ENCODE assay signal across 8 cellular contexts in genomic region chr1:71081697-71082080, GRCh38. TPM values are rescaled to one million over a fixed set of nuclear protein-coding genes. Genes with fewer than 3 reads are reported as not detected.
DNase-seq lines count a peak whose midpoint lies in the region; ATAC-seq and TF ChIP-seq lines count a peak whose summit lies in the region.

No MANE protein-coding gene starts in this region.

- H2AFZ ChIP-seq in SK-N-SH (ENCODE audit: low read depth) (peak overlapping the region; percentile 95), neural progenitor cell (replicated peaks) (peak overlapping the region; percentile 98)

- H3K9me3 ChIP-seq in SK-N-SH, result no peaks in the 10 kb centered on the region
- H3K9me3 ChIP-seq in endodermal cell (ENCODE audit: control insufficient read depth, low read length), result peaks cover 5% of the 10 kb centered on the region
- no peaks in the 10 kb centered on the region for H3K9me3 ChIP-seq in neural progenitor cell (ENCODE audit: low read depth)

- DNase-seq in ELF-1 (ENCODE audit: low read depth, low spot score) (peak; percentile 53), SK-N-SH (peak; percentile 3), endodermal cell (peak; percentile 75), neural progenitor cell (ENCODE audit: low spot score) (no peak), occipital lobe (lab: John Stamatoyannopoulos, UW) (no peak), midbrain (lab: John Stamatoyannopoulos, UW) (no peak)

- WGBS in SK-N-SH (ENCODE audit: low lambda C conversion rate), result 19% methylated on average over 5 of the region's 7 CpGs
- 93 to 98% methylated on average over 6 to 7 of the region's 7 CpGs for WGBS in endodermal cell (ENCODE audit: insufficient coverage in 1 of 2, insufficient read length in 1 of 2), 2 experiments

- H3K4me3 Mint-ChIP-seq in endodermal cell (peak overlapping the region; percentile 96), neural progenitor cell (peak overlapping the region; percentile 96)

- POLR2A ChIA-PET in SK-N-SH (lab: Yijun Ruan, JAX), result interaction anchor here (1.0 kb wide), 1 partner anchor 36 kb away, joined by 4 read pairs; no protein-coding TSS in a partner anchor

- H3K4me1 ChIP-seq in SK-N-SH (ENCODE audit: control insufficient read depth in 1 of 2, insufficient read depth in 2 of 2, low read depth in 1 of 2, low read length in 1 of 2) (peaks cover 8 to 14% of the 10 kb centered on the region in 2 experiments; a peak in 3 of 4 replicates), endodermal cell (ENCODE audit: control insufficient read depth, insufficient read depth, low read length) (peaks cover 3% of the 10 kb centered on the region), neural progenitor cell (peaks cover 13% of the 10 kb centered on the region)

- peak overlapping the region; percentile 88 for H3K4me2 ChIP-seq in SK-N-SH
- H3K4me2 ChIP-seq in neural progenitor cell, result peak overlapping the region; percentile 95

- peaks cover 42% of the 10 kb centered on the region for H3K79me2 ChIP-seq in SK-N-SH (ENCODE audit: insufficient read depth)
- peaks cover 42% of the 10 kb centered on the region for H3K79me2 ChIP-seq in neural progenitor cell (ENCODE audit: low read depth)

- no peaks in the 10 kb centered on the region for H3F3A ChIP-seq in SK-N-SH (replicated peaks; ENCODE audit: insufficient read depth)
- H3F3A ChIP-seq in neural progenitor cell (ENCODE audit: low read depth), result no peaks in the 10 kb centered on the region

- peaks cover 6% of the 10 kb centered on the region for H3K9me3 Mint-ChIP-seq in endodermal cell
- no peaks in the 10 kb centered on the region for H3K9me3 Mint-ChIP-seq in neural progenitor cell

- peaks cover 33% of the 10 kb centered on the region for H3K27me3 Mint-ChIP-seq in endodermal cell (ENCODE audit: insufficient read depth)
- peaks cover 2% of the 10 kb centered on the region for H3K27me3 Mint-ChIP-seq in neural progenitor cell (ENCODE audit: insufficient read depth, low read depth)

- H3K27ac Mint-ChIP-seq in endodermal cell (peak overlapping the region; percentile 79), neural progenitor cell (peak overlapping the region; percentile 34)

- peaks cover 18 to 28% of the 10 kb centered on the region in 2 experiments for H3K36me3 ChIP-seq in SK-N-SH (replicated peaks in 1 of 2; ENCODE audit: control insufficient read depth in 1 of 2, insufficient read depth in 2 of 2, low read length in 1 of 2)
- H3K36me3 ChIP-seq in endodermal cell (ENCODE audit: control insufficient read depth, insufficient read depth, low read length), result peaks cover 18% of the 10 kb centered on the region
- peaks cover 11% of the 10 kb centered on the region for H3K36me3 ChIP-seq in neural progenitor cell

- ATAC-seq in esophagus mucosa (no peak), GM21423 (IDR thresholded peaks at IDR 0.05; ENCODE audit: unreplicated experiment) (no peak)

- H3K27me3 ChIP-seq in SK-N-SH (ENCODE audit: insufficient read depth) (no peaks in the 10 kb centered on the region), endodermal cell (ENCODE audit: control insufficient read depth, insufficient read depth, low read length, poor library complexity, severe bottlenecking) (peaks cover 25% of the 10 kb centered on the region), neural progenitor cell (peaks cover 42% of the 10 kb centered on the region)

- H3K4me1 Mint-ChIP-seq in endodermal cell, result peaks cover 7% of the 10 kb centered on the region
- H3K4me1 Mint-ChIP-seq in neural progenitor cell, result peaks cover 13% of the 10 kb centered on the region

- no peak for TF ChIP-seq RAD21 in SK-N-SH (IDR thresholded peaks at IDR 0.05; ENCODE audit: low read length)

- TF ChIP-seq EP300 in SK-N-SH (IDR thresholded peaks at IDR 0.05; ENCODE audit: borderline replicate concordance in 1 of 2, low read depth in 1 of 2, low read length in 1 of 2), result no peak

- peaks cover 31% of the 10 kb centered on the region for H4K20me1 ChIP-seq in SK-N-SH (ENCODE audit: insufficient read depth)
- peaks cover 33% of the 10 kb centered on the region for H4K20me1 ChIP-seq in neural progenitor cell (ENCODE audit: low read depth)

- H3K9me2 ChIP-seq in SK-N-SH, result no peaks in the 10 kb centered on the region

- H3K27ac ChIP-seq in SK-N-SH (ENCODE audit: low read depth in 2 of 2, low read length in 1 of 2), result peak overlapping the region in 1 of 2 experiments; percentile 86; a peak in 2 of 4 replicates
- no peak overlapping the region for H3K27ac ChIP-seq in endodermal cell (ENCODE audit: low read depth, low read length)
- no peak overlapping the region for H3K27ac ChIP-seq in neural progenitor cell

- H3K36me3 Mint-ChIP-seq in endodermal cell (ENCODE audit: low read depth) (peaks cover 14% of the 10 kb centered on the region), neural progenitor cell (peaks cover 3% of the 10 kb centered on the region)

- TF ChIP-seq CTCF in SK-N-SH (IDR thresholded peaks at IDR 0.05) (no peak), endodermal cell (conservative IDR thresholded peaks at IDR 0.05) (no peak), neural progenitor cell (IDR thresholded peaks at IDR 0.05) (no peak)

- H3K4me3 ChIP-seq in SK-N-SH (ENCODE audit: low read depth in 2 of 2, low read length in 1 of 2) (peak overlapping the region; percentile 93 to 96), endodermal cell (ENCODE audit: low read length) (peak overlapping the region; percentile 96), neural progenitor cell (peak overlapping the region; percentile 98)

- H3K9ac ChIP-seq in SK-N-SH, result peak overlapping the region; percentile 95; the same call in 1 of the 2 replicates
- no peak overlapping the region for H3K9ac ChIP-seq in endodermal cell (ENCODE audit: extremely low read depth, low read length, poor library complexity, severe bottlenecking)
- H3K9ac ChIP-seq in neural progenitor cell, result no peak overlapping the region

- CTCF ChIA-PET in SK-N-SH (lab: Yijun Ruan, JAX), result interaction anchor here (0.7 to 2.1 kb wide), 10 partner anchors 9 to 872 kb away, joined by 3 to 11 read pairs (median 4); no protein-coding TSS in a partner anchor

TF ChIP-seq in SK-N-SH, 30 proteins besides CTCF, POLR2A, EP300 and RAD21 (continues in another document):
- TF ChIP-seq YY1 (IDR thresholded peaks at IDR 0.05; ENCODE audit: low read depth) (no peak), FOSL2 (IDR thresholded peaks at IDR 0.05; ENCODE audit: borderline replicate concordance, low read depth) (no peak), EZH2phosphoT487 (IDR thresholded peaks at IDR 0.05; ENCODE audit: borderline replicate concordance, low read depth) (no peak), RCOR1 (IDR thresholded peaks at IDR 0.05; ENCODE audit: low read length) (no peak), SIN3A (IDR thresholded peaks at IDR 0.05; ENCODE audit: borderline replicate concordance, low read depth, low read length) (no peak), MXI1 (IDR thresholded peaks at IDR 0.05; ENCODE audit: low read depth, low read length) (no peak), NRF1 (IDR thresholded peaks at IDR 0.05; ENCODE audit: low read depth, low read length) (no peak), USF2 (IDR thresholded peaks at IDR 0.05; ENCODE audit: borderline replicate concordance, low read depth, low read length) (no peak), NFIC (IDR thresholded peaks at IDR 0.05; ENCODE audit: borderline replicate concordance) (no peak), ZBTB33 (IDR thresholded peaks at IDR 0.05; ENCODE audit: borderline replicate concordance, low read depth) (no peak), RFX5 (IDR thresholded peaks at IDR 0.05; ENCODE audit: low read length) (no peak)
- TF ChIP-seq, protein P1, sequence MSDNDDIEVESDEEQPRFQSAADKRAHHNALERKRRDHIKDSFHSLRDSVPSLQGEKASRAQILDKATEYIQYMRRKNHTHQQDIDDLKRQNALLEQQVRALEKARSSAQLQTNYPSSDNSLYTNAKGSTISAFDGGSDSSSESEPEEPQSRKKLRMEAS (IDR thresholded peaks at IDR 0.05; ENCODE audit: low read depth), result no peak

RNA-seq across cellular contexts. Expression of gene ZRANB2, which starts 0.9 kb away (rescaled TPM):
- polyA plus RNA-seq in SK-N-SH (2012; rRNA removed), result 45.2 and 69.2 TPM in 2 replicates
- 34.2 and 45.2 TPM in 2 replicates for polyA plus RNA-seq in SK-N-SH (2012; cell fraction: cytosol; rRNA removed)
- polyA plus RNA-seq in SK-N-SH (2012; cell fraction: nucleus; rRNA removed), result 85.3 and 249 TPM in 2 replicates
- total RNA-seq in endodermal cell, result 10 to 100 TPM; 82.4 to 94.0 TPM
- polyA plus RNA-seq in endodermal cell (2013, experiment 1 of 2), result 105 TPM
- polyA plus RNA-seq in endodermal cell (2013, experiment 2 of 2), result 97.3 TPM
- 82.4 and 126 TPM in 2 replicates for total RNA-seq in neural progenitor cell (ENCODE audit: low replicate concordance)
- 30.7 TPM for total RNA-seq in esophagus mucosa
- total RNA-seq in occipital lobe, result 103 TPM

RNA-seq across cellular contexts. Expression of gene PTGER3, which starts 34.1 kb away (rescaled TPM):
- 1.3 and 1.9 TPM in 2 replicates for polyA plus RNA-seq in SK-N-SH (2012; rRNA removed)
- 1.4 and 2.1 TPM in 2 replicates for polyA plus RNA-seq in SK-N-SH (2012; cell fraction: cytosol; rRNA removed)
- polyA plus RNA-seq in SK-N-SH (2012; cell fraction: nucleus; rRNA removed), result 1.4 and 2.0 TPM in 2 replicates
- total RNA-seq in endodermal cell (under 1 TPM; 0.13 to 0.18 TPM), neural progenitor cell (ENCODE audit: low replicate concordance) (under 0.01 and 0.09 TPM in 2 replicates), esophagus mucosa (0.12 TPM), occipital lobe (1.2 TPM)
- polyA plus RNA-seq in endodermal cell (2013, experiment 1 of 2), result 0.14 TPM
- 0.04 TPM for polyA plus RNA-seq in endodermal cell (2013, experiment 2 of 2)

Comparison
In these comparisons a context has a peak if more than half of its experiments do, and no peak if none do; other contexts are left out.
1. DNase-seq: peak in ELF-1 (single experiment), SK-N-SH (single experiment) and endodermal cell (single experiment); none in neural progenitor cell (single experiment), occipital lobe (single experiment) and midbrain (single experiment).
2. Peak in every context shown above with its lines, with median percentiles within 50 percentile points of each other: H3K4me3 ChIP-seq.